Comparison of ENCODE assay signal across 10 cellular contexts in genomic region chr10:129035052-129035805, GRCh38.
DNase-seq lines count a peak whose midpoint lies in the region; ATAC-seq and TF ChIP-seq lines count a peak whose summit lies in the region.
"Had no signal": no experiment of that assay in that cellular context is flagged by ENCODE, and none has a peak within 500 bp of the region (broad histone marks: within the 10 kb centered on the region; RNA-seq: fewer than 3 reads in every experiment).

No MANE protein-coding gene starts in this region.

- H3K4me3 Mint-ChIP-seq in effector memory CD8-positive, alpha-beta T cell, result peak overlapping the region; percentile 48 to 52

- ATAC-seq in effector memory CD8-positive, alpha-beta T cell (replicated peaks), result peak; percentile 59
- ATAC-seq in GM21367 (IDR thresholded peaks at IDR 0.05; ENCODE audit: unreplicated experiment), result no peak
- ATAC-seq in HG02642 (IDR thresholded peaks at IDR 0.05; ENCODE audit: poor library complexity, unreplicated experiment), result no peak

- H3K27ac Mint-ChIP-seq in effector memory CD8-positive, alpha-beta T cell, result peak overlapping the region in 1 of 2 donors; percentile 57

- in situ Hi-C loops in GM13977 (cut with MboI; ENCODE audit: low pct_unique_long_range_greater_than_20kb, low sequenced_read_pairs, unreplicated experiment), result no loop called here

- peaks cover 12 to 14% of the 10 kb centered on the region in 2 donors for H3K4me1 Mint-ChIP-seq in effector memory CD8-positive, alpha-beta T cell (ENCODE audit: low read depth in 2 of 2)

- H3K9me3 Mint-ChIP-seq in effector memory CD8-positive, alpha-beta T cell, result no peaks in the 10 kb centered on the region

- TF ChIP-seq CTCF in GM12865 (IDR thresholded peaks at IDR 0.05; ENCODE audit: insufficient read depth, low read depth, low read length, missing control alignments), result no peak
- no peak for TF ChIP-seq CTCF in GM13977 (IDR thresholded peaks at IDR 0.05; ENCODE audit: extremely low read depth, insufficient read depth, missing control alignments)

- H3K4me3 ChIP-seq in GM12865 (ENCODE audit: low read depth, low read length), result no peak overlapping the region
- H3K4me3 ChIP-seq: SK-N-MC had no signal

- peak; percentile 6 for DNase-seq in GM12865 (ENCODE audit: low read depth)
- peak; percentile 15 to 26 for DNase-seq in activated CD4-positive, alpha-beta T cell treated with anti-CD3 and anti-CD28 coated beads, Interleukin-2, amount 50 U/mL, for 48 hours
- DNase-seq in effector memory CD8-positive, alpha-beta T cell, result no peak
- DNase-seq in stimulated activated CD4-positive, alpha-beta T cell treated with anti-CD3 and anti-CD28 coated beads, Interleukin-4, amount 100 ng/mL, for 1 hour, result peak; percentile 38
- DNase-seq in GM13977 (ENCODE audit: low spot score), result no peak
- DNase-seq in HT-29 (ENCODE audit: low spot score), result no peak
- DNase-seq: NCI-H1105 treated with DMSO at 0.1 percent for 48 hours had no signal

- H3K27me3 Mint-ChIP-seq in effector memory CD8-positive, alpha-beta T cell, result peaks cover 15 to 57% of the 10 kb centered on the region in 2 donors

- peaks cover 3% of the 10 kb centered on the region for H3K36me3 Mint-ChIP-seq in effector memory CD8-positive, alpha-beta T cell (ENCODE audit: insufficient read depth)

Comparison
In these comparisons a context has a peak if more than half of its experiments do, and no peak if none do; other contexts are left out.
1. DNase-seq: peak in GM12865 (single experiment), activated CD4-positive, alpha-beta T cell treated with anti-CD3 and anti-CD28 coated beads, Interleukin-2, amount 50 U/mL, for 48 hours (2 of 2) and stimulated activated CD4-positive, alpha-beta T cell treated with anti-CD3 and anti-CD28 coated beads, Interleukin-4, amount 100 ng/mL, for 1 hour (single experiment); none in effector memory CD8-positive, alpha-beta T cell (0 of 3), GM13977 (single experiment) and HT-29 (single experiment).